8 cellular contexts compared by ENCODE assay signal in genomic region chr1:156499703-156500577, GRCh38. TPM values are rescaled to one million over a fixed set of nuclear protein-coding genes. Genes with fewer than 3 reads are reported as not detected.
DNase-seq lines count a peak whose midpoint lies in the region; ATAC-seq and TF ChIP-seq lines count a peak whose summit lies in the region.

No MANE protein-coding gene starts in this region.

- H3K36me3 ChIP-seq in ectodermal cell (ENCODE audit: control insufficient read depth, insufficient read depth, low read length), result no peaks in the 10 kb centered on the region

- H3K27me3 Mint-ChIP-seq in memory B cell, result no peaks in the 10 kb centered on the region

- H3K36me3 Mint-ChIP-seq in memory B cell, result peaks cover 2% of the 10 kb centered on the region

- no peak for TF ChIP-seq CTCF in WI38 (IDR thresholded peaks at IDR 0.05; ENCODE audit: low read depth, low read length)

- peak; percentile 11 for ATAC-seq in HG03159 (IDR thresholded peaks at IDR 0.05; ENCODE audit: unreplicated experiment)
- ATAC-seq in memory B cell (ENCODE audit: low read depth), result peak; percentile 6
- no peak for ATAC-seq in HG03354 (IDR thresholded peaks at IDR 0.05; ENCODE audit: poor library complexity, severe bottlenecking, unreplicated experiment)

- H3K4me1 ChIP-seq in ectodermal cell (ENCODE audit: control insufficient read depth, insufficient read depth, low read length), result peaks cover 56% of the 10 kb centered on the region

- peak; percentile 28 for DNase-seq in EL
- peak; percentile 51 to 62 for DNase-seq in memory B cell (ENCODE audit: low spot score in 2 of 2)
- DNase-seq in substantia nigra (lab: John Stamatoyannopoulos, UW), result peak in 41 of 49 donors; percentile 33 to 82 (median 67)
- DNase-seq in HPDE6-E6E7 (ENCODE audit: extremely low spot score), result no peak

- H3K4me3 ChIP-seq in WI38 (ENCODE audit: low read depth, low read length) (peak overlapping the region; percentile 79), ectodermal cell (ENCODE audit: insufficient read depth, low read depth, low read length) (peak overlapping the region; percentile 93)

- peaks cover 6% of the 10 kb centered on the region for H3K27me3 ChIP-seq in ectodermal cell (ENCODE audit: control insufficient read depth, insufficient read depth, low read length, poor library complexity, severe bottlenecking)

- H3K4me1 Mint-ChIP-seq in memory B cell, result peaks cover 58% of the 10 kb centered on the region

- H3K9me3 ChIP-seq in ectodermal cell (ENCODE audit: control insufficient read depth, low read length), result no peaks in the 10 kb centered on the region

- H3K27ac ChIP-seq in ectodermal cell (ENCODE audit: insufficient read depth, low read depth, low read length, poor library complexity, severe bottlenecking) (peak overlapping the region; percentile 82), substantia nigra (ENCODE audit: low read depth, low read length, poor library complexity, severe bottlenecking) (peak overlapping the region; percentile 98)

- peak overlapping the region; percentile 95 for H3K4me3 Mint-ChIP-seq in memory B cell

- H3K27ac Mint-ChIP-seq in memory B cell, result peak overlapping the region; percentile 97

- WGBS in ectodermal cell, 2 experiments, result 0% methylated on average over 53 of the region's 58 CpGs

- H3K9me3 Mint-ChIP-seq in memory B cell, result no peaks in the 10 kb centered on the region

RNA-seq across cellular contexts. Expression of gene MEF2D, which starts 0.6 kb away (rescaled TPM):
- 11.7 TPM for polyA plus RNA-seq in ectodermal cell (2013, experiment 1 of 4)
- 13.1 TPM for polyA plus RNA-seq in ectodermal cell (2013, experiment 2 of 4)
- 10.6 TPM for polyA plus RNA-seq in ectodermal cell (2013, experiment 3 of 4)
- polyA plus RNA-seq in ectodermal cell (2013, experiment 4 of 4), result 10.7 TPM
